13 cellular contexts compared by ENCODE assay signal in genomic region chr19:17202713-17203112, GRCh38.
"Had no signal": no experiment of that assay in that cellular context is flagged by ENCODE, and none has a peak within 500 bp of the region (broad histone marks: within the 10 kb centered on the region; RNA-seq: fewer than 3 reads in every experiment).

No MANE protein-coding gene starts in this region.

- H3K27ac ChIP-seq: heart right ventricle, neural progenitor cell, psoas muscle, right lobe of liver had no signal

- H3K9me3 Mint-ChIP-seq: mesothelial cell of epicardium, natural killer cell, neural progenitor cell, type B pancreatic cell had no signal

- H3K27me3 ChIP-seq: heart right ventricle, neural progenitor cell, right lobe of liver had no signal

- H3K4me2 ChIP-seq: neural progenitor cell had no signal

- H3K4me3 Mint-ChIP-seq: mesothelial cell of epicardium, natural killer cell, neural progenitor cell, type B pancreatic cell had no signal

- H3K9me3 ChIP-seq: heart right ventricle, psoas muscle, right lobe of liver had no signal

- DNase-seq: effector memory CD4-positive, alpha-beta T cell; heart right ventricle; natural killer cell; occipital lobe; psoas muscle; retina; right lobe of liver; stimulated activated CD4-positive, alpha-beta T cell treated with anti-CD3 and anti-CD28 coated beads, Interleukin-4, amount 100 ng/mL, for 4 hours; stimulated activated naive CD4-positive, alpha-beta T cell treated with Interleukin-2 at 50 U/mL for 16 hours had no signal

- H3K27me3 Mint-ChIP-seq: type B pancreatic cell had no signal

- H3K4me3 ChIP-seq: heart right ventricle, neural progenitor cell, psoas muscle, right lobe of liver had no signal

- ATAC-seq: heart right ventricle, left lobe of liver, natural killer cell, psoas muscle, right lobe of liver had no signal

- H2AFZ ChIP-seq: neural progenitor cell had no signal

- H3K27ac Mint-ChIP-seq: mesothelial cell of epicardium, natural killer cell, neural progenitor cell, type B pancreatic cell had no signal

- H3K9ac ChIP-seq: neural progenitor cell had no signal

- H3K4me1 Mint-ChIP-seq: mesothelial cell of epicardium, natural killer cell had no signal

- H3K36me3 ChIP-seq: neural progenitor cell had no signal

- H3K36me3 Mint-ChIP-seq: natural killer cell had no signal

- H3K4me1 ChIP-seq: heart right ventricle, neural progenitor cell, psoas muscle had no signal
